13 cellular contexts compared by ENCODE assay signal in genomic region chr14:53509845-53510244, GRCh38.
DNase-seq lines count a peak whose midpoint lies in the region; ATAC-seq and TF ChIP-seq lines count a peak whose summit lies in the region.
"Had no signal": no experiment of that assay in that cellular context is flagged by ENCODE, and none has a peak within 500 bp of the region (broad histone marks: within the 10 kb centered on the region; RNA-seq: fewer than 3 reads in every experiment).

No MANE protein-coding gene starts in this region.

- H3K27ac Mint-ChIP-seq in nephron: peak overlapping the region; percentile 53 to 88 (median 75)

- H3K4me1 Mint-ChIP-seq in nephron: peaks cover 13% of the 10 kb centered on the region

- DNase-seq in NCI-H446 treated with DMSO at 0.1 percent for 48 hours (lab: John Stamatoyannopoulos, UW) (peak; percentile 16), fibroblast of peridontal ligament (ENCODE audit: extremely low read depth) (peak; percentile 61), ureter (ENCODE audit: low spot score) (peak; percentile 49), SHP77 (lab: John Stamatoyannopoulos, UW) (no peak), germinal center (ENCODE audit: low spot score) (no peak), H7 (no peak)
- DNase-seq: adrenal gland, kidney, NCI-H2029 treated with DMSO at 0.1 percent for 48 hours, T-helper 9 cell had no signal

- H3K4me3 Mint-ChIP-seq in nephron: no peak overlapping the region

- H3K27me3 Mint-ChIP-seq in nephron (ENCODE audit: low read depth): peaks cover 5% of the 10 kb centered on the region

- no peak for ATAC-seq in GM21786 (IDR thresholded peaks at IDR 0.05; ENCODE audit: unreplicated experiment)
- ATAC-seq: Panc1 had no signal

- H3K36me3 ChIP-seq in H7 (replicated peaks; ENCODE audit: control insufficient read depth, insufficient read depth, low read length): no peaks in the 10 kb centered on the region
- H3K36me3 ChIP-seq: adrenal gland had no signal

- H3K27me3 ChIP-seq in H7 (ENCODE audit: control insufficient read depth, insufficient read depth, low read length): no peaks in the 10 kb centered on the region
- H3K27me3 ChIP-seq: adrenal gland had no signal

- no peak overlapping the region for H3K4me3 ChIP-seq in H7 (ENCODE audit: insufficient read depth, low read depth, low read length)
- H3K4me3 ChIP-seq: adrenal gland had no signal

- TF ChIP-seq CTCF in nephron (IDR thresholded peaks at IDR 0.05; ENCODE audit: unreplicated experiment in 3 of 3): no peak

- H3K9me3 Mint-ChIP-seq in nephron: peaks cover 7% of the 10 kb centered on the region

- no peaks in the 10 kb centered on the region for H3K36me3 Mint-ChIP-seq in nephron (ENCODE audit: low read depth)

Comparison
In these comparisons a context has a peak if more than half of its experiments do, and no peak if none do; other contexts are left out.
1. DNase-seq: peak in NCI-H446 treated with DMSO at 0.1 percent for 48 hours (single experiment), fibroblast of peridontal ligament (single experiment) and ureter (single experiment); none in SHP77 (0 of 2), germinal center (single experiment) and H7 (single experiment).